17 cellular contexts compared by ENCODE assay signal in the genomic region with DNA sequence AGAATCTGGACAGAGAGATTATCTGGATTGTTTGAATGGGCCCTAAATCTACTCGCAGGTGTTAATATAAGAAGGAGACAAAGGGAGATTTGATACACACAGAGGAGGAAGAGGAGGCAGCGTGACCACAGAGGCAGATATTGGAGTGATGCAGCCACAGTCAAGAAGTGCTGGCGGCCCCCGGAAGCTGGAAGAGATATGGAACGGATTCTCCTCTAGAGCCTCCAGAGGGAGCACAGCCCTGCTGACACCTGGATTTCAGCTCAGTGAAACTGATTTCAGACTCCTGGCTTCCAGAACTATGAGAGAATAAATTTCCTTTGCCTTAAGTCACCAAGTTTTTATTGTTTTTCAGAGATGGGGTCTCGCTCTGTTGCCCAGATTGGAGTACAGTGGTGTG. TPM values are rescaled to one million over a fixed set of nuclear protein-coding genes. Genes with fewer than 3 reads are reported as not detected.
DNase-seq lines count a peak whose midpoint lies in the region; ATAC-seq, FAIRE-seq and TF ChIP-seq lines count a peak whose summit lies in the region.
"Had no signal": no experiment of that assay in that cellular context is flagged by ENCODE, and none has a peak within 500 bp of the region (broad histone marks: within the 10 kb centered on the region; RNA-seq: fewer than 3 reads in every experiment).

No MANE protein-coding gene starts in this region.

- BruUV-seq in K562 (replicated peaks; lab: Mats Ljungman, UMichigan), result no TSS peak
- no TSS peak for BruUV-seq in OCI-LY7 (replicated peaks; lab: Mats Ljungman, UMichigan)

- in situ Hi-C loops in K562 (cut with MboI), result no loop called here

- H3K4me3 Mint-ChIP-seq in CD4-positive, CD25-positive, alpha-beta regulatory T cell, result peak overlapping the region in 1 of 4 donors; percentile 38
- no peak overlapping the region for H3K4me3 Mint-ChIP-seq in progenitor cell of endocrine pancreas (ENCODE audit: low read depth)

- no peak for DNase-seq in CD4-positive, CD25-positive, alpha-beta regulatory T cell
- DNase-seq in DND-41, result no peak
- DNase-seq in K562 (ENCODE audit: extremely low read depth in 1 of 4, low spot score in 3 of 4), result no peak
- DNase-seq in progenitor cell of endocrine pancreas (ENCODE audit: low spot score, unreplicated experiment), result no peak
- no peak for DNase-seq in foreskin fibroblast
- DNase-seq in COLO668 (lab: John Stamatoyannopoulos, UW; ENCODE audit: unreplicated experiment), result no peak
- DNase-seq in OCI-LY7 (ENCODE audit: low spot score), result no peak
- DNase-seq: KBM-7, NCI-H1436 treated with DMSO at 0.1 percent for 48 hours, NCI-H2081 treated with DMSO at 0.1 percent for 48 hours, NCI-H510A, SHP77, SK-N-SH had no signal

- H2AFZ ChIP-seq in DND-41 (ENCODE audit: low read depth, low read length), result no peak overlapping the region
- no peak overlapping the region for H2AFZ ChIP-seq in K562 (ENCODE audit: low read depth, low read length)
- H2AFZ ChIP-seq in OCI-LY7 (ENCODE audit: low read length), result no peak overlapping the region

- intact Hi-C loops in K562 (cut with micrococcal nuclease) (no loop called here), OCI-LY7 (cut with micrococcal nuclease; ENCODE audit: unreplicated experiment) (no loop called here)

- peaks cover 50% of the 10 kb centered on the region for H3K4me1 ChIP-seq in CD4-positive, CD25-positive, alpha-beta regulatory T cell (ENCODE audit: control insufficient read depth, insufficient read depth, low read length, poor library complexity, severe bottlenecking)
- H3K4me1 ChIP-seq in DND-41 (ENCODE audit: insufficient read depth, low read length), result peaks cover 54% of the 10 kb centered on the region
- no peaks in the 10 kb centered on the region; a peak in 2 of 5 replicates for H3K4me1 ChIP-seq in K562 (replicated peaks in 1 of 2; ENCODE audit: control insufficient read depth in 2 of 2, insufficient read depth in 2 of 2, low read length in 2 of 2)
- H3K4me1 ChIP-seq in OCI-LY7 (ENCODE audit: insufficient read depth, low read length, poor library complexity, severe bottlenecking), result peaks cover 57% of the 10 kb centered on the region

- H3K36me3 Mint-ChIP-seq in CD4-positive, CD25-positive, alpha-beta regulatory T cell, result no peaks in the 10 kb centered on the region
- H3K36me3 Mint-ChIP-seq in progenitor cell of endocrine pancreas (ENCODE audit: insufficient read depth), result peaks cover 4% of the 10 kb centered on the region

- H3K9ac ChIP-seq in DND-41 (ENCODE audit: low read depth, low read length) (no peak overlapping the region), K562 (ENCODE audit: insufficient read depth in 1 of 2, low read depth in 2 of 2, low read length in 2 of 2) (no peak overlapping the region)
- H3K9ac ChIP-seq: SK-N-SH had no signal

- H3K9me2 ChIP-seq in OCI-LY7 (ENCODE audit: insufficient read depth, low read length), result no peaks in the 10 kb centered on the region
- H3K9me2 ChIP-seq: SK-N-SH had no signal

- TF ChIP-seq RAD21 in K562 (CRISPR knock-in tag; conservative IDR thresholded peaks at IDR 0.05 in 1 of 2, IDR thresholded peaks at IDR 0.05 in 1 of 2), result no peak

- no peaks in the 10 kb centered on the region for H3K79me2 ChIP-seq in DND-41 (ENCODE audit: insufficient read depth, low read length)
- H3K79me2 ChIP-seq in K562 (ENCODE audit: control insufficient read depth, insufficient read depth, low read length), result no peaks in the 10 kb centered on the region
- H3K79me2 ChIP-seq in OCI-LY7 (ENCODE audit: insufficient read depth, low read depth, low read length), result no peaks in the 10 kb centered on the region

- H3K27me3 ChIP-seq in CD4-positive, CD25-positive, alpha-beta regulatory T cell (ENCODE audit: control insufficient read depth, insufficient read depth, low read length), result no peaks in the 10 kb centered on the region
- no peaks in the 10 kb centered on the region for H3K27me3 ChIP-seq in DND-41 (ENCODE audit: insufficient read depth, low read length, poor library complexity)
- H3K27me3 ChIP-seq in K562 (ENCODE audit: control insufficient read depth in 2 of 2, insufficient read depth in 2 of 2, low read length in 2 of 2), result peaks cover 0 to 36% of the 10 kb centered on the region in 2 experiments; a peak in 2 of 5 replicates

- H3K27ac Mint-ChIP-seq in CD4-positive, CD25-positive, alpha-beta regulatory T cell, result peak overlapping the region; percentile 33 to 97 (median 95)
- peak overlapping the region; percentile 77 for H3K27ac Mint-ChIP-seq in progenitor cell of endocrine pancreas

- H3K4me3 ChIP-seq in CD4-positive, CD25-positive, alpha-beta regulatory T cell (ENCODE audit: low read depth, low read length), result no peak overlapping the region
- no peak overlapping the region for H3K4me3 ChIP-seq in DND-41 (ENCODE audit: low read depth in 1 of 2, low read length in 2 of 2)
- H3K4me3 ChIP-seq in K562, result no peak overlapping the region
- no peak overlapping the region for H3K4me3 ChIP-seq in foreskin fibroblast (ENCODE audit: low read depth in 1 of 2, low read length in 2 of 2)
- no peak overlapping the region for H3K4me3 ChIP-seq in OCI-LY7 (ENCODE audit: low read depth, low read length, poor library complexity, severe bottlenecking)
- H3K4me3 ChIP-seq: A549 had no signal

- no peaks in the 10 kb centered on the region for H3K9me3 ChIP-seq in CD4-positive, CD25-positive, alpha-beta regulatory T cell (ENCODE audit: control insufficient read depth in 2 of 2, low read length in 2 of 2)
- no peaks in the 10 kb centered on the region for H3K9me3 ChIP-seq in DND-41 (ENCODE audit: insufficient read depth, low read length, severe bottlenecking)
- H3K9me3 ChIP-seq in K562 (replicated peaks; ENCODE audit: control insufficient read depth, insufficient read depth, low read depth, low read length), result no peaks in the 10 kb centered on the region
- H3K9me3 ChIP-seq in OCI-LY7 (ENCODE audit: low read length), result no peaks in the 10 kb centered on the region
- H3K9me3 ChIP-seq: A549, SK-N-SH had no signal

- no peaks in the 10 kb centered on the region for H3K27me3 Mint-ChIP-seq in CD4-positive, CD25-positive, alpha-beta regulatory T cell
- H3K27me3 Mint-ChIP-seq in progenitor cell of endocrine pancreas, result peaks cover 20% of the 10 kb centered on the region

- WGBS in K562 (ENCODE audit: insufficient coverage, low coverage, missing lambda C conversion rate), result 3% methylated on average over 6 of the region's 6 CpGs

- H3K36me3 ChIP-seq in CD4-positive, CD25-positive, alpha-beta regulatory T cell (ENCODE audit: control insufficient read depth, insufficient read depth, low read length), result no peaks in the 10 kb centered on the region
- H3K36me3 ChIP-seq in DND-41 (ENCODE audit: insufficient read depth, low read length) (no peaks in the 10 kb centered on the region), K562 (ENCODE audit: control insufficient read depth, insufficient read depth, low read length) (no peaks in the 10 kb centered on the region), OCI-LY7 (ENCODE audit: insufficient read depth, low read length) (no peaks in the 10 kb centered on the region)

- TF ChIP-seq POLR2A in K562 (conservative IDR thresholded peaks at IDR 0.05), result no peak

- H4K20me1 ChIP-seq in DND-41 (ENCODE audit: insufficient read depth, low read length), result no peaks in the 10 kb centered on the region
- no peaks in the 10 kb centered on the region; the same call in 1 of the 2 replicates for H4K20me1 ChIP-seq in K562 (replicated peaks; ENCODE audit: control insufficient read depth, insufficient read depth, low read length)
- H4K20me1 ChIP-seq in OCI-LY7 (ENCODE audit: insufficient read depth, low read length), result no peaks in the 10 kb centered on the region

- peaks cover 22 to 98% (median 52%) of the 10 kb centered on the region in 4 donors for H3K4me1 Mint-ChIP-seq in CD4-positive, CD25-positive, alpha-beta regulatory T cell
- peaks cover 41% of the 10 kb centered on the region for H3K4me1 Mint-ChIP-seq in progenitor cell of endocrine pancreas (ENCODE audit: low read depth)

- H3K9me1 ChIP-seq in K562 (ENCODE audit: control insufficient read depth, insufficient read depth, low read length), result no peaks in the 10 kb centered on the region

- H3K27ac ChIP-seq in CD4-positive, CD25-positive, alpha-beta regulatory T cell (ENCODE audit: insufficient read depth, low read length, poor library complexity, severe bottlenecking), result no peak overlapping the region
- H3K27ac ChIP-seq in DND-41 (ENCODE audit: low read length) (0 out of 2 replicates have a peak overlapping the region, but pooled peaks have one; percentile 98), K562 (ENCODE audit: extremely low read depth, low read depth, low read length) (no peak overlapping the region), OCI-LY7 (ENCODE audit: low read depth, low read length, poor library complexity, severe bottlenecking) (no peak overlapping the region)
- H3K27ac ChIP-seq: A549, C4-2B had no signal

- H3K9me3 Mint-ChIP-seq in CD4-positive, CD25-positive, alpha-beta regulatory T cell, result no peaks in the 10 kb centered on the region
- H3K9me3 Mint-ChIP-seq in progenitor cell of endocrine pancreas (ENCODE audit: low read depth), result peaks cover 4% of the 10 kb centered on the region

- H3K4me2 ChIP-seq in DND-41 (ENCODE audit: insufficient read depth, low read length) (no peak overlapping the region), K562 (ENCODE audit: insufficient read depth, low read length) (no peak overlapping the region), OCI-LY7 (ENCODE audit: low read length) (no peak overlapping the region)
- H3K4me2 ChIP-seq: A549, SK-N-SH had no signal

- CTCF ChIA-PET in K562 (lab: Yijun Ruan, JAX; ENCODE audit: low intra/inter-chr PET ratio) (no interaction called here), OCI-LY7 (lab: Charles Lee; ENCODE audit: unreplicated experiment) (no interaction called here)

- no peak for FAIRE-seq in K562 (lab: Jason Lieb, UNC)
- FAIRE-seq: A549, RCC 7860 had no signal

- peak; percentile 7 for TF ChIP-seq CTCF in DND-41 (IDR thresholded peaks at IDR 0.05; ENCODE audit: borderline replicate concordance, extremely low read depth, low read length, poor library complexity, severe bottlenecking)
- TF ChIP-seq CTCF in K562 (IDR thresholded peaks at IDR 0.05 in 2 of 3, conservative IDR thresholded peaks at IDR 0.05 in 1 of 3; ENCODE audit: insufficient read depth in 2 of 3, low read depth in 1 of 3, low read length in 3 of 3), result peak in 1 of 3 experiments; percentile 19; a peak in 1 of 6 replicates
- peak; percentile 8 for TF ChIP-seq CTCF in progenitor cell of endocrine pancreas (IDR thresholded peaks at IDR 0.05; ENCODE audit: unreplicated experiment)
- TF ChIP-seq CTCF in foreskin fibroblast (IDR thresholded peaks at IDR 0.05; ENCODE audit: low read depth, low read length), result no peak
- no peak for TF ChIP-seq CTCF in OCI-LY7 (conservative IDR thresholded peaks at IDR 0.05; ENCODE audit: low read length)

- no peak for ATAC-seq in CD4-positive, CD25-positive, alpha-beta regulatory T cell (ENCODE audit: low read depth in 2 of 2)
- ATAC-seq in DND-41 (ENCODE audit: insufficient read depth, low read depth) (no peak), K562 (peak; percentile 64)
- ATAC-seq: A549 had no signal

- no peak for TF ChIP-seq EP300 in K562 (IDR thresholded peaks at IDR 0.05; ENCODE audit: low read length)

- POLR2A ChIA-PET in K562 (lab: Yijun Ruan, JAX), result no interaction called here
- POLR2A ChIA-PET in OCI-LY7 (lab: Charles Lee), result no interaction called here

RNA-seq across cellular contexts. Expression of a gene that starts 9.2 kb away (rescaled TPM):
- total RNA-seq in CD4-positive, CD25-positive, alpha-beta regulatory T cell, result 138 TPM
- 100 to 1,000 TPM in 1 of 4 donors, 10 to 100 TPM in 3; 68.8 to 113 (median 93.1) TPM for polyA plus RNA-seq in CD4-positive, CD25-positive, alpha-beta regulatory T cell
- total RNA-seq in K562 (2011; cell fraction: chromatin; rRNA removed; ENCODE audit: low replicate concordance), result 2.4 and 7.4 TPM in 2 replicates
- total RNA-seq in K562 (2011; cell fraction: nucleolus; rRNA removed), result 1.1 and 1.2 TPM in 2 replicates
- 2.0 and 2.5 TPM in 2 replicates for total RNA-seq in K562 (2011; cell fraction: nucleoplasm; rRNA removed)
- total RNA-seq in K562 (2014; rRNA removed) (4.9 and 5.3 TPM in 2 replicates), K562 (2014; rRNA removed; fragmentation: Illumina TruSeq; extraction: Trizol) (10.1 and 11.5 TPM in 2 replicates), K562 (2015; rRNA removed; fragmentation: Illumina TruSeq; extraction: Trizol) (11.4 and 12.5 TPM in 2 replicates), K562 (2021) (8.4 and 9.5 TPM in 2 replicates), progenitor cell of endocrine pancreas (36.6 and 38.5 TPM in 2 replicates), OCI-LY7 (2022) (not detected in 2 replicates)
- polyA plus RNA-seq in K562 (2011; rRNA removed) (3.0 and 4.0 TPM in 2 replicates), K562 (2014; fragmentation: Illumina TruSeq; extraction: Trizol) (8.0 and 10.4 TPM in 2 replicates), K562 (2014; fragmentation: Nextera tagmentation; extraction: Ambion mirVana) (1 to 10 TPM; 2.0 to 2.8 TPM), K562 (2014; rRNA removed) (5.2 and 7.3 TPM in 2 replicates)
- polyA plus RNA-seq in K562 (2011; cell fraction: cytosol; rRNA removed), result 0.51 and 1.6 TPM in 2 replicates
- polyA plus RNA-seq in K562 (2011; cell fraction: nucleus; rRNA removed), result 1.4 and 3.1 TPM in 2 replicates
- polyA plus RNA-seq in K562 (2012), result 7.8 and 8.5 TPM in 2 replicates
- polyA minus RNA-seq in K562 (2011; rRNA and poly(A)+ RNA removed), result 2.9 and 6.6 TPM in 2 replicates
- 1.1 and 2.5 TPM in 2 replicates for polyA minus RNA-seq in K562 (2011; cell fraction: cytosol; rRNA and poly(A)+ RNA removed)
- 1.2 and 3.8 TPM in 2 replicates for polyA minus RNA-seq in K562 (2011; cell fraction: nucleus; rRNA and poly(A)+ RNA removed)
- total RNA-seq in OCI-LY7 (2014; rRNA removed; shearing (Covaris generic)), result 0.10 and 0.57 TPM in 2 replicates
- total RNA-seq: M059J had no signal
- polyA plus RNA-seq: SK-N-SH had no signal

Comparison
In these comparisons a context has a peak if more than half of its experiments do, and no peak if none do; other contexts are left out.
1. CTCF ChIP-seq: peak in DND-41 (single experiment) and progenitor cell of endocrine pancreas (single experiment); none in foreskin fibroblast (single experiment) and OCI-LY7 (single experiment).